ENCODE assay signal across 18 cellular contexts in the genomic region with DNA sequence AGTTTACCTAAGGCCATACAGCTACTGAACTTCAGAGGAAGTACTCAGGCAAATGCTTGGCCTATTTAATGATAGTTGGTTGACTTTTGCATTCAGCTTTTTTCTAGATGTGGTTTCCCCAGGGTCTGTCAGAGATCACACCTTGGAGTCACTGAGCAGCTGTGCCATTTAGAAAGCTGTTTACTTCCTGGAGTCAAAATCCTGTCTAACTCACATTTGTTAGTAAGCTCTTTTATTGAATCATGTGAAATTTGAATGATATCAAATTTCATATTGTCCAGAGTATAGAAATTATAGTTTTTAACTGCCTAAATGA. TPM values are rescaled to one million over a fixed set of nuclear protein-coding genes. Genes with fewer than 3 reads are reported as not detected.
A peak's percentile ranks its signal among the peaks of the same experiment; 100 is the strongest.
DNase-seq lines count a peak whose midpoint lies in the region; ATAC-seq, FAIRE-seq and TF ChIP-seq lines count a peak whose summit lies in the region.
"Had no signal": no experiment of that assay in that cellular context is flagged by ENCODE, and none has a peak within 500 bp of the region (broad histone marks: within the 10 kb centered on the region; RNA-seq: fewer than 3 reads in every experiment).

No MANE protein-coding gene starts in this region.

- H3K27me3 Mint-ChIP-seq in activated CD8-positive, alpha-beta memory T cell treated with anti-CD3 and anti-CD28 coated beads, Interleukin-2, amount 10 ng/mL, durations not matched to agents 7 days and 5 days = no peaks in the 10 kb centered on the region
- no peaks in the 10 kb centered on the region for H3K27me3 Mint-ChIP-seq in activated CD8-positive, alpha-beta T cell treated with anti-CD3 and anti-CD28 coated beads, Interleukin-2, amount 10 ng/mL, durations not matched to agents 7 days and 5 days (ENCODE audit: low read depth)
- H3K27me3 Mint-ChIP-seq in natural killer cell (ENCODE audit: low read depth in 2 of 2) = no peaks in the 10 kb centered on the region

- intact Hi-C loops in natural killer cell (cut with micrococcal nuclease) = loop anchor here (2.0 kb wide), 2 partner anchors 252 to 256 kb away; no protein-coding TSS in a partner anchor

- POLR2A ChIA-PET in activated CD8-positive, alpha-beta T cell treated with anti-CD3 and anti-CD28 coated beads, Interleukin-2, amount 10 ng/mL, durations not matched to agents 7 days and 5 days (lab: Charles Lee) = interaction anchor here (0.9 kb wide), 1 partner anchor 8 kb away, joined by 5 read pairs; a partner anchor contains a TSS

- H3K36me3 Mint-ChIP-seq in activated CD8-positive, alpha-beta memory T cell treated with anti-CD3 and anti-CD28 coated beads, Interleukin-2, amount 10 ng/mL, durations not matched to agents 7 days and 5 days = peaks cover 9% of the 10 kb centered on the region
- peaks cover 16% of the 10 kb centered on the region for H3K36me3 Mint-ChIP-seq in activated CD8-positive, alpha-beta T cell treated with anti-CD3 and anti-CD28 coated beads, Interleukin-2, amount 10 ng/mL, durations not matched to agents 7 days and 5 days (ENCODE audit: low read depth)
- no peaks in the 10 kb centered on the region for H3K36me3 Mint-ChIP-seq in natural killer cell

- TF ChIP-seq CTCF in natural killer cell (IDR thresholded peaks at IDR 0.05) = no peak

- H3K4me1 Mint-ChIP-seq in activated CD8-positive, alpha-beta memory T cell treated with anti-CD3 and anti-CD28 coated beads, Interleukin-2, amount 10 ng/mL, durations not matched to agents 7 days and 5 days = peaks cover 30% of the 10 kb centered on the region
- H3K4me1 Mint-ChIP-seq in activated CD8-positive, alpha-beta T cell treated with anti-CD3 and anti-CD28 coated beads, Interleukin-2, amount 10 ng/mL, durations not matched to agents 7 days and 5 days (ENCODE audit: low read depth) = peaks cover 37% of the 10 kb centered on the region
- peaks cover 64 to 70% of the 10 kb centered on the region in 2 donors for H3K4me1 Mint-ChIP-seq in natural killer cell

- no peak overlapping the region for H3K4me3 Mint-ChIP-seq in activated CD8-positive, alpha-beta memory T cell treated with anti-CD3 and anti-CD28 coated beads, Interleukin-2, amount 10 ng/mL, durations not matched to agents 7 days and 5 days
- H3K4me3 Mint-ChIP-seq in activated CD8-positive, alpha-beta T cell treated with anti-CD3 and anti-CD28 coated beads, Interleukin-2, amount 10 ng/mL, durations not matched to agents 7 days and 5 days = no peak overlapping the region
- H3K4me3 Mint-ChIP-seq in natural killer cell = peak overlapping the region; percentile 77
- H3K4me3 Mint-ChIP-seq: WTC11 had no signal

- no peak for DNase-seq in activated CD8-positive, alpha-beta memory T cell treated with anti-CD3 and anti-CD28 coated beads, Interleukin-2, amount 10 ng/mL, durations not matched to agents 7 days and 5 days
- no peak for DNase-seq in activated CD8-positive, alpha-beta memory T cell treated with anti-CD3 and anti-CD28 coated beads, Interleukin-2, amount 50 U/mL, for 48 hours
- DNase-seq in activated CD8-positive, alpha-beta T cell treated with anti-CD3 and anti-CD28 coated beads, Interleukin-2, amount 10 ng/mL, durations not matched to agents 7 days and 5 days = peak; percentile 56
- DNase-seq in natural killer cell = no peak
- no peak for DNase-seq in urothelium cell line (ENCODE audit: low spot score)
- no peak for DNase-seq in medulla oblongata (ENCODE audit: extremely low spot score)
- DNase-seq: HCEC 1CT, left lung, MV-4-11, NCI-H2081 treated with DMSO at 0.1 percent for 48 hours, NCI-H774, RPMI8226 had no signal

- CTCF ChIA-PET in activated CD8-positive, alpha-beta memory T cell treated with anti-CD3 and anti-CD28 coated beads, Interleukin-2, amount 10 ng/mL, durations not matched to agents 7 days and 5 days (lab: Charles Lee) = interaction anchor here (0.8 to 3.1 kb wide), 2 partner anchors 8 to 339 kb away, joined by 3 to 13 read pairs; a partner anchor contains a TSS
- CTCF ChIA-PET in activated CD8-positive, alpha-beta T cell treated with anti-CD3 and anti-CD28 coated beads, Interleukin-2, amount 10 ng/mL, durations not matched to agents 7 days and 5 days (lab: Charles Lee) = interaction anchor here (0.7 to 1.2 kb wide), 11 partner anchors 8 to 879 kb away, joined by 3 to 6 read pairs (median 3); a partner anchor contains a TSS

- ATAC-seq in activated CD8-positive, alpha-beta memory T cell treated with anti-CD3 and anti-CD28 coated beads, Interleukin-2, amount 10 ng/mL, durations not matched to agents 7 days and 5 days = peak; percentile 82
- ATAC-seq in HG03378 (IDR thresholded peaks at IDR 0.05; ENCODE audit: unreplicated experiment) (peak; percentile 44), natural killer cell (peak; percentile 91 to 95 (median 93)), GM19328 (IDR thresholded peaks at IDR 0.05; ENCODE audit: unreplicated experiment) (no peak)
- peak; percentile 91 for ATAC-seq in activated CD8-positive, alpha-beta T cell treated with anti-CD3 and anti-CD28 coated beads, Interleukin-2, amount 10 ng/mL, durations not matched to agents 7 days and 5 days
- ATAC-seq: left lung, WTC11 had no signal

- H3K9me3 Mint-ChIP-seq in activated CD8-positive, alpha-beta memory T cell treated with anti-CD3 and anti-CD28 coated beads, Interleukin-2, amount 10 ng/mL, durations not matched to agents 7 days and 5 days (ENCODE audit: low read depth) = peaks cover 10% of the 10 kb centered on the region
- H3K9me3 Mint-ChIP-seq in activated CD8-positive, alpha-beta T cell treated with anti-CD3 and anti-CD28 coated beads, Interleukin-2, amount 10 ng/mL, durations not matched to agents 7 days and 5 days (ENCODE audit: insufficient read depth) = no peaks in the 10 kb centered on the region
- H3K9me3 Mint-ChIP-seq in natural killer cell = peaks cover 2% of the 10 kb centered on the region in 2 donors

- no peak for FAIRE-seq in urothelium cell line (lab: Jason Lieb, UNC)
- FAIRE-seq: astrocyte, colon, frontal cortex had no signal

- H3K27ac Mint-ChIP-seq in activated CD8-positive, alpha-beta memory T cell treated with anti-CD3 and anti-CD28 coated beads, Interleukin-2, amount 10 ng/mL, durations not matched to agents 7 days and 5 days = peak overlapping the region; percentile 44
- H3K27ac Mint-ChIP-seq in activated CD8-positive, alpha-beta T cell treated with anti-CD3 and anti-CD28 coated beads, Interleukin-2, amount 10 ng/mL, durations not matched to agents 7 days and 5 days = peak overlapping the region; percentile 70
- peak overlapping the region; percentile 93 to 94 for H3K27ac Mint-ChIP-seq in natural killer cell
- H3K27ac Mint-ChIP-seq: WTC11 had no signal

RNA-seq across cellular contexts. Expression of a gene that starts 7.6 kb away (rescaled TPM):
- total RNA-seq in activated CD8-positive, alpha-beta memory T cell treated with anti-CD3 and anti-CD28 coated beads, Interleukin-2, amount 10 ng/mL, durations not matched to agents 7 days and 5 days = 10 to 100 TPM; 14.3 to 28.5 TPM
- total RNA-seq in activated CD8-positive, alpha-beta T cell treated with anti-CD3 and anti-CD28 coated beads, Interleukin-2, amount 10 ng/mL, durations not matched to agents 7 days and 5 days = 10 to 100 TPM; 52.7 to 57.7 TPM
- total RNA-seq in natural killer cell = 10 to 100 TPM; 68.1 to 87.4 (median 84.5) TPM
